ENCODE assay signal across 1 cellular context in the genomic region with DNA sequence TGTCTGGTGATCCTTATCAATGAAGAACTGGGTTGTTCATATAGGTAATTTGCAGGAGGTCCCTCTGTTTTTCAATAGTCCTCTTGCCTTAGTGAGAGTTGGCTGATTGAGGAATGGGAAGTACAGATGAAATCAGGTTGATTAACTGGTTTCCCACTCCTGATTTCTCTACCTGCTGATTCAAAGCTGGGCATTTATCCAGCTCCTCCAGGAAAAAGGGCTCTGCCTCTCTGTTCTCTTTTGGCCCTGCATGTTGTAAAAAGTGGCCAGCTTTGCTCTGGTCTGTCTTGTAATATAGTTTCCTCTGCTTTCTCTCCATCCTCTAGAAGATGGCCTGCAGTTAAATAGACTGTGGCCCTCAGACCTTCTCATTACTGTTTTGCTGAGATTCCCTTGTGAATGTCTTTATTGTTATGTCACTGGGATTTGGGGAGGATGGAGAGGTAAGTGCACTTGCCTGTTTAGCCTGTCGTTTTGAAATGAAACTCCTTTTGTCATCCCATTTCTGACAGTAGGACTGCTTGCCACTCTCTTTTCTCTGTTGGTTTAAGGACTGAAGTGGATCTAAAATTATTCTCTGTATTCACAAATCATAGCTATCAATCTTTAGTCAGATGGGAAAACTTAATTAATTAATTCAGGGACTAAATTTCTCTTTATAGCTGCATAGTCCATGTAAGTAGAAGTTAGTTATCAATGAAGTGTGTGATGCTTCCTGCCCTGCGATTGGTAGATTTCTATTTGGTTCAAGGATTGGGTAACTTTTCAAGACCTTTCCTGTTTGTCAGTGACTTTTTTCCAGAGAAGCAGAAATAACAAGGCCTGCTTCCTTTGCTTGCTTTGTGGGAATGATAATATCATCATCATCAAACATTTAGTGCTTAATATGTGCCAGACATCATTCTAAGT.
TF ChIP-seq lines count a peak whose summit lies in the region.

No MANE protein-coding gene starts in this region.

TF ChIP-seq in WTC11, 78 proteins besides CTCF, POLR2A, EP300 and RAD21 (continued from another document):
- TF ChIP-seq, protein P1, sequence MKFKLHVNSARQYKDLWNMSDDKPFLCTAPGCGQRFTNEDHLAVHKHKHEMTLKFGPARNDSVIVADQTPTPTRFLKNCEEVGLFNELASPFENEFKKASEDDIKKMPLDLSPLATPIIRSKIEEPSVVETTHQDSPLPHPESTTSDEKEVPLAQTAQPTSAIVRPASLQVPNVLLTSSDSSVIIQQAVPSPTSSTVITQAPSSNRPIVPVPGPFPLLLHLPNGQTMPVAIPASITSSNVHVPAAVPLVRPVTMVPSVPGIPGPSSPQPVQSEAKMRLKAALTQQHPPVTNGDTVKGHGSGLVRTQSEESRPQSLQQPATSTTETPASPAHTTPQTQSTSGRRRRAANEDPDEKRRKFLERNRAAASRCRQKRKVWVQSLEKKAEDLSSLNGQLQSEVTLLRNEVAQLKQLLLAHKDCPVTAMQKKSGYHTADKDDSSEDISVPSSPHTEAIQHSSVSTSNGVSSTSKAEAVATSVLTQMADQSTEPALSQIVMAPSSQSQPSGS (CRISPR knock-in tag; IDR thresholded peaks at IDR 0.05; ENCODE audit: borderline replicate concordance, low read depth) = no peak
- TF ChIP-seq, protein P2, sequence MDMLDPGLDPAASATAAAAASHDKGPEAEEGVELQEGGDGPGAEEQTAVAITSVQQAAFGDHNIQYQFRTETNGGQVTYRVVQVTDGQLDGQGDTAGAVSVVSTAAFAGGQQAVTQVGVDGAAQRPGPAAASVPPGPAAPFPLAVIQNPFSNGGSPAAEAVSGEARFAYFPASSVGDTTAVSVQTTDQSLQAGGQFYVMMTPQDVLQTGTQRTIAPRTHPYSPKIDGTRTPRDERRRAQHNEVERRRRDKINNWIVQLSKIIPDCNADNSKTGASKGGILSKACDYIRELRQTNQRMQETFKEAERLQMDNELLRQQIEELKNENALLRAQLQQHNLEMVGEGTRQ (CRISPR knock-in tag; IDR thresholded peaks at IDR 0.05) = no peak
- TF ChIP-seq EMX1 (CRISPR knock-in tag; IDR thresholded peaks at IDR 0.05) = no peak
